In the genomic region with DNA sequence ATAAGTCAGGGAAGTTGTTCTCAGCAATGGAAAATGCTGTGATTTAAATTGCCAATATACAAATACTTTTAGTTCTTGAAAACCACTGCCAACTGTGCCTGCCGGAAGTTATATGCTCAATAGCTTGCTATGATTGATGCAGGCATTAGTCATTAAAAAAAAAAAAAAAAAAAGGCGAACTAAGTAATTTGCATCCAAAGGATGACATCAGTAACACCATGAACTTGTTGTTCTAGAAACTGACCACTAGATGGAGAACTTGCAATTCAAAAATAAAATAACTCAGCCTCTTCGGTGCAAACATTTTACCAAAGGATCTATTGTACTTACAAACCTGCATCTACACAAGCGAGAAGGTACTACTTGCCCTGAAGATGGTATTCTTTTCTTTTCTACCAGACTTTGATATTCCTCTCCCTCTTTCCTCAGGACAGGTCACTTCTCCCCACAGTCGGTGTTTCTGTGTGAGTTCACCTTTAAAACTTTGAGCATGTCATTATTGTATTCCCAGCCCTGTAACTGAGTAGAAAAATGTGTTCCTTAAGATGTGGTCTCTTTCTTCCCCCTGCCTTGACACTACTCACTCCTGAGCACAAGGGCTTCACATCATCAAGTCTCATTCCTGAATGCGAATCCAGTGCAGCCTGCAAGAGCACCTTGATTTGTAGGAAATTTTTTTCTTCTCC, we compare ENCODE assay signal across 8 cellular contexts.
DNase-seq lines count a peak whose midpoint lies in the region; ATAC-seq lines count a peak whose summit lies in the region.

No MANE protein-coding gene starts in this region.

- no peaks in the 10 kb centered on the region for H3K27me3 Mint-ChIP-seq in activated naive CD4-positive, alpha-beta T cell treated with anti-CD3 and anti-CD28 coated beads, Interleukin-2, amount 10 ng/mL, durations not matched to agents 7 days and 5 days

- no peak overlapping the region for H2AFZ ChIP-seq in Karpas-422 (ENCODE audit: low read length)

- H3K27ac ChIP-seq in Karpas-422 (ENCODE audit: low read length) (no peak overlapping the region), aorta (ENCODE audit: low read depth in 1 of 2, low read length in 2 of 2) (no peak overlapping the region)

- no peaks in the 10 kb centered on the region for H3K27me3 ChIP-seq in Karpas-422 (ENCODE audit: low read length)
- H3K27me3 ChIP-seq in aorta (ENCODE audit: control insufficient read depth in 1 of 2, insufficient read depth in 2 of 2, low read length in 1 of 2): no peaks in the 10 kb centered on the region

- H4K20me1 ChIP-seq in Karpas-422 (ENCODE audit: insufficient read depth, low read depth, low read length): no peaks in the 10 kb centered on the region

- no peaks in the 10 kb centered on the region for H3K9me3 ChIP-seq in Karpas-422 (ENCODE audit: low read length)
- H3K9me3 ChIP-seq in aorta (ENCODE audit: control insufficient read depth, low read length): no peaks in the 10 kb centered on the region

- WGBS in aorta, 2 donors: 13 to 15% methylated on average over 6 of the region's 6 CpGs

- no peaks in the 10 kb centered on the region for H3K9me2 ChIP-seq in Karpas-422 (replicated peaks; ENCODE audit: insufficient read depth, low read length)

- peak; percentile 55 for ATAC-seq in aorta (ENCODE audit: low FRiP score)

- intact Hi-C loops in aorta (cut with DNase I): loop anchor here (2.0 to 10.0 kb wide), 3 partner anchors 814 to 917 kb away; no protein-coding TSS in a partner anchor

- CTCF ChIA-PET in activated naive CD4-positive, alpha-beta T cell treated with anti-CD3 and anti-CD28 coated beads, Interleukin-2, amount 10 ng/mL, durations not matched to agents 7 days and 5 days (lab: Charles Lee): interaction anchor here (1.0 to 3.2 kb wide), 2 partner anchors 12 to 910 kb away, joined by 3 to 16 read pairs; no protein-coding TSS in a partner anchor

- DNase-seq in activated naive CD4-positive, alpha-beta T cell treated with anti-CD3 and anti-CD28 coated beads, Interleukin-2, amount 50 U/mL, for 16 hours: peak; percentile 22
- no peak for DNase-seq in activated naive CD4-positive, alpha-beta T cell treated with anti-CD3 and anti-CD28 coated beads, Interleukin-2, amount 10 ng/mL, durations not matched to agents 7 days and 5 days
- peak; percentile 71 for DNase-seq in H4 (ENCODE audit: low spot score)
- peak; percentile 92 for DNase-seq in Karpas-422
- peak; percentile 72 for DNase-seq in OCI-M1 (lab: John Stamatoyannopoulos, UW)
- DNase-seq in dedifferentiated amniotic fluid mesenchymal stem cell (ENCODE audit: extremely low spot score): peak; percentile 86
- DNase-seq in lung microvascular endothelial cell (ENCODE audit: low read depth in 2 of 2): peak; percentile 70 to 90
- DNase-seq in aorta: no peak

- H3K9ac ChIP-seq in Karpas-422 (ENCODE audit: low read length): 0 out of 2 replicates have a peak overlapping the region, but pooled peaks have one; percentile 12

- peaks cover 9% of the 10 kb centered on the region for H3K4me1 ChIP-seq in Karpas-422 (ENCODE audit: low read length)
- no peaks in the 10 kb centered on the region for H3K4me1 ChIP-seq in aorta (ENCODE audit: control insufficient read depth in 1 of 2, insufficient read depth in 2 of 2, low read length in 2 of 2)

- peak overlapping the region; percentile 34 for H3K4me2 ChIP-seq in Karpas-422 (ENCODE audit: low read depth, low read length, poor library complexity, severe bottlenecking)

- no peaks in the 10 kb centered on the region for H3K79me2 ChIP-seq in Karpas-422 (ENCODE audit: low read length)

- H3K4me3 Mint-ChIP-seq in activated naive CD4-positive, alpha-beta T cell treated with anti-CD3 and anti-CD28 coated beads, Interleukin-2, amount 10 ng/mL, durations not matched to agents 7 days and 5 days: no peak overlapping the region

- no peaks in the 10 kb centered on the region for H3K36me3 ChIP-seq in Karpas-422 (ENCODE audit: insufficient read depth, low read length)
- H3K36me3 ChIP-seq in aorta (ENCODE audit: control insufficient read depth in 1 of 2, insufficient read depth in 2 of 2, low read length in 1 of 2): no peaks in the 10 kb centered on the region

- no peak overlapping the region for H3K27ac Mint-ChIP-seq in activated naive CD4-positive, alpha-beta T cell treated with anti-CD3 and anti-CD28 coated beads, Interleukin-2, amount 10 ng/mL, durations not matched to agents 7 days and 5 days

- no peaks in the 10 kb centered on the region for H3K9me3 Mint-ChIP-seq in activated naive CD4-positive, alpha-beta T cell treated with anti-CD3 and anti-CD28 coated beads, Interleukin-2, amount 10 ng/mL, durations not matched to agents 7 days and 5 days

- no peaks in the 10 kb centered on the region for H3K36me3 Mint-ChIP-seq in activated naive CD4-positive, alpha-beta T cell treated with anti-CD3 and anti-CD28 coated beads, Interleukin-2, amount 10 ng/mL, durations not matched to agents 7 days and 5 days

- no peak overlapping the region; the same call in 1 of the 2 replicates for H3K4me3 ChIP-seq in Karpas-422 (ENCODE audit: low read length)
- H3K4me3 ChIP-seq in aorta (ENCODE audit: low read length in 2 of 2): no peak overlapping the region

- no peaks in the 10 kb centered on the region for H3K4me1 Mint-ChIP-seq in activated naive CD4-positive, alpha-beta T cell treated with anti-CD3 and anti-CD28 coated beads, Interleukin-2, amount 10 ng/mL, durations not matched to agents 7 days and 5 days

Comparison
In these comparisons a context has a peak if more than half of its experiments do, and no peak if none do; other contexts are left out.
1. DNase-seq: peak in activated naive CD4-positive, alpha-beta T cell treated with anti-CD3 and anti-CD28 coated beads, Interleukin-2, amount 50 U/mL, for 16 hours (single experiment), H4 (single experiment), Karpas-422 (single experiment), OCI-M1 (single experiment), dedifferentiated amniotic fluid mesenchymal stem cell (single experiment) and lung microvascular endothelial cell (2 of 2); none in activated naive CD4-positive, alpha-beta T cell treated with anti-CD3 and anti-CD28 coated beads, Interleukin-2, amount 10 ng/mL, durations not matched to agents 7 days and 5 days (single experiment) and aorta (0 of 2).